Comparison of ENCODE assay signal across 9 cellular contexts in genomic region chr6:93423542-93423941, GRCh38. TPM values are rescaled to one million over a fixed set of nuclear protein-coding genes. Genes with fewer than 3 reads are reported as not detected.
A peak's percentile ranks its signal among the peaks of the same experiment; 100 is the strongest.
DNase-seq lines count a peak whose midpoint lies in the region; ATAC-seq and TF ChIP-seq lines count a peak whose summit lies in the region.
"Had no signal": no experiment of that assay in that cellular context is flagged by ENCODE, and none has a peak within 500 bp of the region (broad histone marks: within the 10 kb centered on the region; RNA-seq: fewer than 3 reads in every experiment).

No MANE protein-coding gene starts in this region.

- H3K36me3 ChIP-seq in OCI-LY1 (ENCODE audit: insufficient read depth, low read length) = no peaks in the 10 kb centered on the region

- no peaks in the 10 kb centered on the region for H3K4me1 ChIP-seq in OCI-LY1 (ENCODE audit: insufficient read depth, low read length, severe bottlenecking)

- no peak overlapping the region for H3K4me3 ChIP-seq in Jurkat, Clone E6-1 (ENCODE audit: low read length)
- no peak overlapping the region for H3K4me3 ChIP-seq in OCI-LY1 (ENCODE audit: low read depth, low read length, poor library complexity, severe bottlenecking)

- DNase-seq in NCI-H1436 (lab: John Stamatoyannopoulos, UW) (peak; percentile 56), NCI-H1436 treated with DMSO at 0.1 percent for 48 hours (lab: John Stamatoyannopoulos, UW) (no peak), erythroblast (lab: John Stamatoyannopoulos, UW) (peak; percentile 35 to 51), smooth muscle cell of the brain vasculature (ENCODE audit: low read depth, low spot score) (peak; percentile 69), foreskin melanocyte (no peak)
- DNase-seq in Jurkat, Clone E6-1 (ENCODE audit: low read depth, low spot score) = peak; percentile 35
- DNase-seq: activated B cell treated with CpG ODN at 0.5 μM for 24 hours had no signal

- H3K4me2 ChIP-seq in OCI-LY1 (ENCODE audit: low read length) = no peak overlapping the region

- no peak overlapping the region for H3K9ac ChIP-seq in OCI-LY1 (ENCODE audit: low read length)

- H3K27ac ChIP-seq in OCI-LY1 (ENCODE audit: low read depth, low read length, poor library complexity, severe bottlenecking) = no peak overlapping the region

- no peak for TF ChIP-seq POLR2A in erythroblast (IDR thresholded peaks at IDR 0.05; ENCODE audit: low read length)

- H3K9me2 ChIP-seq in OCI-LY1 (ENCODE audit: low read depth, low read length) = no peaks in the 10 kb centered on the region

- no peaks in the 10 kb centered on the region for H3K9me3 ChIP-seq in OCI-LY1 (ENCODE audit: low read length)

- ATAC-seq in GM19397 (IDR thresholded peaks at IDR 0.05; ENCODE audit: unreplicated experiment) = no peak

- H4K20me1 ChIP-seq in OCI-LY1 (ENCODE audit: insufficient read depth, low read length) = no peaks in the 10 kb centered on the region

- peak; percentile 55 for TF ChIP-seq CTCF in OCI-LY1 (IDR thresholded peaks at IDR 0.05; ENCODE audit: low read length)

- no peak overlapping the region for H2AFZ ChIP-seq in OCI-LY1 (ENCODE audit: low read length)

- H3K79me2 ChIP-seq in OCI-LY1 (ENCODE audit: insufficient read depth, low read length) = no peaks in the 10 kb centered on the region

- H3K27me3 ChIP-seq in OCI-LY1 (ENCODE audit: insufficient read depth, low read length) = no peaks in the 10 kb centered on the region

- H3F3A ChIP-seq in OCI-LY1 (ENCODE audit: insufficient read depth, low read length) = no peaks in the 10 kb centered on the region

RNA-seq across cellular contexts. Expression of gene EPHA7, which starts 4.2 kb away (rescaled TPM):
- not detected for polyA plus RNA-seq in Jurkat, Clone E6-1 (2012; ENCODE audit: insufficient read depth, insufficient read length)

Comparison
In these comparisons a context has a peak if more than half of its experiments do, and no peak if none do; other contexts are left out.
1. DNase-seq: peak in NCI-H1436 (single experiment), Jurkat, Clone E6-1 (single experiment), erythroblast (2 of 2) and smooth muscle cell of the brain vasculature (single experiment); none in NCI-H1436 treated with DMSO at 0.1 percent for 48 hours (single experiment) and foreskin melanocyte (single experiment).